12 cellular contexts compared by ENCODE assay signal in the genomic region with DNA sequence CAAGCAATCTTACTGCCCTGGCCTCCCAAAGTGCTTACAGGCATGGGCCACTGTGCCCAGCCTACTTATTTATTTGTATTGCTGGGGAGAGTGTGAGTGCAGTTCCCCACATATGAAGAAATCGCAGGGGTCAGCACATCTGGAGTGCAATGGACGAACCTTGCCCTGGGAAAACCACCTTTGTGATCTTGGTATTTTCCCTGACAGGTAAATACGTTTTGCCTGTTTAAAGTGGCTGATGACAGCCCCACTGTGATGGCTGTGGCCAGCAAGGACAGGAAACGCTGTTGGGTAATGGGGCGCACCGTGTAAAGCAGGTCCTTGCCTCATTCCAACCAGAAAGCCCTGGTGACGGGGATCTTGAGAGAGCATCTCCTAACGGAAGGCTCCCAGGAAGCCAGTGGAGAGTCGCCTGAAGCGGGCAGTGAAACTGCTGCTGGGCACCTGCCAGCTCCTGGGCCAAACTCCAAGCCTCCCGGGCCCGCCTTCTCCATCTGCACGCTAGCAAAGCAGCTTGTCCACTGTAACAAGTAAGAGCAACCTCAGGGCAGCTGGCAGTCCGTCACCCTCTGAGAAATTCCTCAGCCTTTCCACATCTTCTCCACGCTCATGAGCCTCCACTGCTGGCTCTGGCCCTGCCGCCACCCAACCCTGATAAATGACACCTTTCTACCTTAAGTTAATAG. TPM values are rescaled to one million over a fixed set of nuclear protein-coding genes. Genes with fewer than 3 reads are reported as not detected.
DNase-seq lines count a peak whose midpoint lies in the region; ATAC-seq and TF ChIP-seq lines count a peak whose summit lies in the region.
"Had no signal": no experiment of that assay in that cellular context is flagged by ENCODE, and none has a peak within 500 bp of the region (broad histone marks: within the 10 kb centered on the region; RNA-seq: fewer than 3 reads in every experiment).

No MANE protein-coding gene starts in this region.

- H3K4me3 ChIP-seq in GM23248 (no peak overlapping the region), astrocyte of the cerebellum (ENCODE audit: low read depth, low read length) (no peak overlapping the region), spleen (peak overlapping the region in 1 of 8 donors; percentile 3), WERI-Rb-1 (ENCODE audit: low read depth, low read length) (no peak overlapping the region)
- H3K4me3 ChIP-seq: smooth muscle cell had no signal

- H3K36me3 ChIP-seq in GM23248 (ENCODE audit: low read depth): peaks cover 31% of the 10 kb centered on the region
- peaks cover under 1 to 98% (median 55%) of the 10 kb centered on the region in 6 donors for H3K36me3 ChIP-seq in spleen
- H3K36me3 ChIP-seq in WERI-Rb-1: peaks cover 7% of the 10 kb centered on the region

- TF ChIP-seq POLR2A in spleen (IDR thresholded peaks at IDR 0.05): no peak

- H3K4me3 Mint-ChIP-seq in activated naive CD8-positive, alpha-beta T cell treated with anti-CD3 and anti-CD28 coated beads for 36 hours: no peak overlapping the region
- H3K4me3 Mint-ChIP-seq: activated CD4-positive, alpha-beta T cell treated with anti-CD3 and anti-CD28 coated beads, Interleukin-2, amount 10 ng/mL, durations not matched to agents 7 days and 5 days; stimulated activated naive CD8-positive, alpha-beta T cell treated with anti-CD3 and anti-CD28 coated beads, Interleukin-15, Interleukin-2, amounts not matched to agents 100 ng/mL and 50 ng/mL, for 24 hours had no signal

- H3K9me2 ChIP-seq in GM23248 (ENCODE audit: insufficient read depth): no peaks in the 10 kb centered on the region

- H3K9me3 Mint-ChIP-seq in activated naive CD8-positive, alpha-beta T cell treated with anti-CD3 and anti-CD28 coated beads for 36 hours: no peaks in the 10 kb centered on the region
- H3K9me3 Mint-ChIP-seq: activated CD4-positive, alpha-beta T cell treated with anti-CD3 and anti-CD28 coated beads, Interleukin-2, amount 10 ng/mL, durations not matched to agents 7 days and 5 days; stimulated activated naive CD8-positive, alpha-beta T cell treated with anti-CD3 and anti-CD28 coated beads, Interleukin-15, Interleukin-2, amounts not matched to agents 100 ng/mL and 50 ng/mL, for 24 hours had no signal

- no peak for TF ChIP-seq CTCF in astrocyte of the cerebellum (IDR thresholded peaks at IDR 0.05; ENCODE audit: low read depth, low read length, missing control alignments)
- no peak for TF ChIP-seq CTCF in spleen (IDR thresholded peaks at IDR 0.05 in 8 of 11, conservative IDR thresholded peaks at IDR 0.05 in 3 of 11)
- no peak for TF ChIP-seq CTCF in WERI-Rb-1 (IDR thresholded peaks at IDR 0.05; ENCODE audit: low read depth, low read length)

- no peak overlapping the region for H2AFZ ChIP-seq in GM23248

- peaks cover 24% of the 10 kb centered on the region for H3K36me3 Mint-ChIP-seq in activated naive CD8-positive, alpha-beta T cell treated with anti-CD3 and anti-CD28 coated beads for 36 hours

- DNase-seq in GM23248 (peak; percentile 65), astrocyte of the cerebellum (ENCODE audit: low read depth) (peak; percentile 57), iPS-NIHi11 (ENCODE audit: low spot score) (peak; percentile 48), spleen (no peak), WERI-Rb-1 (no peak), NOMO-1 (lab: John Stamatoyannopoulos, UW; ENCODE audit: unreplicated experiment in 2 of 2) (no peak)
- DNase-seq in activated naive CD8-positive, alpha-beta T cell treated with anti-CD3 and anti-CD28 coated beads for 36 hours: no peak
- DNase-seq: activated CD4-positive, alpha-beta T cell treated with anti-CD3 and anti-CD28 coated beads, Interleukin-2, amount 10 ng/mL, durations not matched to agents 7 days and 5 days had no signal

- no peak overlapping the region for H3K4me2 ChIP-seq in GM23248 (ENCODE audit: unreplicated experiment)
- H3K4me2 ChIP-seq: smooth muscle cell had no signal

- no peak overlapping the region for H3K27ac Mint-ChIP-seq in activated naive CD8-positive, alpha-beta T cell treated with anti-CD3 and anti-CD28 coated beads for 36 hours

- intact Hi-C loops in spleen (cut with DNase I; ENCODE audit: low total_unique reads): no loop called here

- peaks cover 42% of the 10 kb centered on the region for H3K79me2 ChIP-seq in GM23248 (ENCODE audit: insufficient read depth)

- H3K27me3 ChIP-seq in GM23248 (replicated peaks; ENCODE audit: insufficient read depth) (no peaks in the 10 kb centered on the region), spleen (replicated peaks in 1 of 7) (no peaks in the 10 kb centered on the region), WERI-Rb-1 (ENCODE audit: insufficient read depth, low read depth, severe bottlenecking) (no peaks in the 10 kb centered on the region)

- no peak for ATAC-seq in HG02642 (IDR thresholded peaks at IDR 0.05; ENCODE audit: poor library complexity, unreplicated experiment)

- WGBS in GM23248 (ENCODE audit: low coverage in 1 of 2, low lambda C conversion rate in 2 of 2, missing lambda C conversion rate in 2 of 2), 2 experiments: 61 to 70% methylated on average over 16 of the region's 16 CpGs
- WGBS in spleen, 5 donors: 60 to 88% (median 73%) methylated on average over 14 to 16 of the region's 16 CpGs

- in situ Hi-C loops in GM23248 (cut with MboI): no loop called here
- in situ Hi-C loops in astrocyte of the cerebellum (cut with HindIII; ENCODE audit: low sequenced_read_pairs): no loop called here

- 0 out of 2 replicates have a peak, but pooled peaks cover 3% of the 10 kb centered on the region for H3K4me1 ChIP-seq in GM23248 (ENCODE audit: insufficient read depth)
- peaks cover 0 to 26% (median 3%) of the 10 kb centered on the region in 6 donors for H3K4me1 ChIP-seq in spleen

- H3K9me3 ChIP-seq in GM23248 (ENCODE audit: low read depth) (no peaks in the 10 kb centered on the region), spleen (no peaks in the 10 kb centered on the region), WERI-Rb-1 (ENCODE audit: severe bottlenecking) (no peaks in the 10 kb centered on the region)

- H4K20me1 ChIP-seq in GM23248 (ENCODE audit: insufficient read depth): no peaks in the 10 kb centered on the region; the same call in 1 of the 2 replicates

- H3K4me1 Mint-ChIP-seq in activated naive CD8-positive, alpha-beta T cell treated with anti-CD3 and anti-CD28 coated beads for 36 hours: peaks cover 2% of the 10 kb centered on the region
- H3K4me1 Mint-ChIP-seq: activated CD4-positive, alpha-beta T cell treated with anti-CD3 and anti-CD28 coated beads, Interleukin-2, amount 10 ng/mL, durations not matched to agents 7 days and 5 days had no signal

- H3K27ac ChIP-seq in GM23248 (no peak overlapping the region), spleen (peak overlapping the region in 6 of 8 donors; percentile 11 to 75 (median 43)), WERI-Rb-1 (no peak overlapping the region)

- H3K9ac ChIP-seq in GM23248: no peak overlapping the region

- no peaks in the 10 kb centered on the region for H3K27me3 Mint-ChIP-seq in activated naive CD8-positive, alpha-beta T cell treated with anti-CD3 and anti-CD28 coated beads for 36 hours
- H3K27me3 Mint-ChIP-seq: activated CD4-positive, alpha-beta T cell treated with anti-CD3 and anti-CD28 coated beads, Interleukin-2, amount 10 ng/mL, durations not matched to agents 7 days and 5 days; stimulated activated naive CD8-positive, alpha-beta T cell treated with anti-CD3 and anti-CD28 coated beads, Interleukin-15, Interleukin-2, amounts not matched to agents 100 ng/mL and 50 ng/mL, for 24 hours had no signal

- H3F3A ChIP-seq in GM23248 (ENCODE audit: insufficient read depth): no peaks in the 10 kb centered on the region

RNA-seq across cellular contexts. Expression of gene EMC8, which starts 17.5 kb away (rescaled TPM):
- total RNA-seq in GM23248 (2014; rRNA removed; shearing (Covaris generic)): 35.2 and 44.1 TPM in 2 replicates
- polyA plus RNA-seq in GM23248 (2016; fragmentation: Nextera tagmentation; extraction: Ambion mirVana): 39.4 and 41.7 TPM in 2 replicates
- 10 to 100 TPM; 22.6 to 43.0 (median 31.1) TPM for total RNA-seq in spleen
- 10 to 100 TPM; 10.1 to 14.9 (median 10.6) TPM for polyA plus RNA-seq in spleen
- total RNA-seq in activated naive CD8-positive, alpha-beta T cell treated with anti-CD3 and anti-CD28 coated beads for 36 hours: 10 to 100 TPM; 49.4 to 51.0 TPM

RNA-seq across cellular contexts. Expression of gene COX4I1, which starts 17.7 kb away (rescaled TPM):
- 310 and 390 TPM in 2 replicates for total RNA-seq in GM23248 (2014; rRNA removed; shearing (Covaris generic))
- polyA plus RNA-seq in GM23248 (2016; fragmentation: Nextera tagmentation; extraction: Ambion mirVana) (564 and 566 TPM in 2 replicates), spleen (1,000 to 10,000 TPM in 2 of 3 donors, 100 to 1,000 TPM in 1; 904 to 1,132 (median 1,034) TPM)
- total RNA-seq in spleen: 100 to 1,000 TPM; 348 to 464 (median 412) TPM
- 100 to 1,000 TPM; 524 to 548 TPM for total RNA-seq in activated naive CD8-positive, alpha-beta T cell treated with anti-CD3 and anti-CD28 coated beads for 36 hours

RNA-seq across cellular contexts. Expression of gene C16orf74, which starts 30.9 kb away (rescaled TPM):
- 3.8 and 13.2 TPM in 2 replicates for total RNA-seq in GM23248 (2014; rRNA removed; shearing (Covaris generic))
- polyA plus RNA-seq in GM23248 (2016; fragmentation: Nextera tagmentation; extraction: Ambion mirVana) (6.5 and 7.0 TPM in 2 replicates), spleen (100 to 1,000 TPM in 1 of 3 donors, 10 to 100 TPM in 2; 38.0 to 107 (median 73.4) TPM)
- 10 to 100 TPM; 12.1 to 31.1 (median 14.9) TPM for total RNA-seq in spleen
- total RNA-seq in activated naive CD8-positive, alpha-beta T cell treated with anti-CD3 and anti-CD28 coated beads for 36 hours: 1 to 10 TPM; 1.5 to 1.6 TPM
- total RNA-seq: LHCN-M2 had no signal

Comparison
In these comparisons a context has a peak if more than half of its experiments do, and no peak if none do; other contexts are left out.
1. DNase-seq: peak in GM23248 (single experiment), astrocyte of the cerebellum (single experiment) and iPS-NIHi11 (single experiment); none in spleen (single experiment), WERI-Rb-1 (single experiment), activated naive CD8-positive, alpha-beta T cell treated with anti-CD3 and anti-CD28 coated beads for 36 hours (single experiment) and NOMO-1 (0 of 2).
2. H3K27ac ChIP-seq: peak in spleen (6 of 8); none in GM23248 (single experiment) and WERI-Rb-1 (single experiment).